In the genomic region with DNA sequence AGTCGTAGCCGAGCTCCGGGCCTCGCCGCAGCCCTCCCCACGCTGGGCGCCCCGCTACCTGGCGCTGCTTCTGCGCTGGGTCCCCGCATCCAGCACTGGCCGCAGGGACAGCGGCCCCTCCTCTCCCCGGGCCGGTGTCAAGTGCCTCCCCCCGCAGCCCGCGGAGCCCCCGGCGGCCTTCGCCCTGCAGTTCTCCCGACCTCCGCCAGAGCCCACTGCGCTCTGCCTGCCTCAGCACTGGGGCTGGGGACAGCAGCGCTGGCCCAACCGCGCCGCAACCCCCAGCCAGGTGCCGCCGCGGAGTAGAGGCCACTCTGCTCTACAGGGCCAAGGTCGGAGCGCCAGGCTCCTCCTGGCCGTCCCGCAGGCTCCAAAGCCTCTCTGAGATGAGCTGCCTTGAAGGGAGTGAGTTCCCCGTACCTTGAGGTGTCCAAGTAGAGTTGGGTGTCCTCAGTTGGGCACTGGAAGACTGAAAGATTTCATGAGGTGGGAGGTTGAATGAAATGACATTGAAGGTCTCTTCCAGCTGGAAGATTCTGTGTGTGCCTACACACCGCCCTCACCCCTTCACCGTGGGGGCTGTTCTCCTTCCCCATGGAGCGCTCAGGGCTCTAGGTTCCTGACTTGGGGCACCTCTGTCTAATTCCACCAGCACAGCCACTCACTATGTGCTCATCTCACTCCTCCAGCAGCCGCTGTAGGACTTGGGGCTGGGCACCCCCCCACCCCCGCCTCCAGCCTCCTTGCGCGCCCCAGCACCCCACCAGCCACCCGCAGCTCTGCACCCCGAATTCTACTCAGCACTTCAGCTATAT, we compare ENCODE assay signal across 8 cellular contexts. TPM values are rescaled to one million over a fixed set of nuclear protein-coding genes. Genes with fewer than 3 reads are reported as not detected.
DNase-seq lines count a peak whose midpoint lies in the region; ATAC-seq and TF ChIP-seq lines count a peak whose summit lies in the region.

No MANE protein-coding gene starts in this region.

- no peaks in the 10 kb centered on the region for H3K36me3 Mint-ChIP-seq in natural killer cell treated with Interleukin-12 subunit alpha and Interleukin-12 subunit beta and Interleukin-15 and Interleukin-18, amount 100 ng/mL, for 72 hours

- H3K4me3 Mint-ChIP-seq in natural killer cell treated with Interleukin-12 subunit alpha and Interleukin-12 subunit beta and Interleukin-15 and Interleukin-18, amount 100 ng/mL, for 72 hours: peak overlapping the region; percentile 81

- H3K27ac Mint-ChIP-seq in natural killer cell treated with Interleukin-12 subunit alpha and Interleukin-12 subunit beta and Interleukin-15 and Interleukin-18, amount 100 ng/mL, for 72 hours: no peak overlapping the region

- H3K4me1 Mint-ChIP-seq in natural killer cell treated with Interleukin-12 subunit alpha and Interleukin-12 subunit beta and Interleukin-15 and Interleukin-18, amount 100 ng/mL, for 72 hours (ENCODE audit: low read depth in 2 of 2): peaks cover 0 to 9% of the 10 kb centered on the region in 2 donors

- no peaks in the 10 kb centered on the region for H3K9me3 Mint-ChIP-seq in natural killer cell treated with Interleukin-12 subunit alpha and Interleukin-12 subunit beta and Interleukin-15 and Interleukin-18, amount 100 ng/mL, for 72 hours

- peak; percentile 59 for DNase-seq in DMS53 treated with DMSO at 0.1 percent for 48 hours (lab: John Stamatoyannopoulos, UW; ENCODE audit: unreplicated experiment)
- DNase-seq in RKO (ENCODE audit: low spot score): peak; percentile 86
- peak; percentile 69 for DNase-seq in activated effector memory CD4-positive, alpha-beta T cell treated with Interleukin-2 at 50 U/mL for 16 hours
- DNase-seq in fibroblast of the conjunctiva (ENCODE audit: low read depth): peak; percentile 43
- peak; percentile 78 for DNase-seq in natural killer cell treated with Interleukin-12 subunit alpha and Interleukin-12 subunit beta and Interleukin-15 and Interleukin-18, amount 100 ng/mL, for 72 hours (ENCODE audit: low spot score)
- DNase-seq in stimulated activated naive CD8-positive, alpha-beta T cell treated with anti-CD3 and anti-CD28 coated beads, Interleukin-15, Interleukin-2, amounts not matched to agents 100 U/mL and 50 U/mL, for 24 hours: peak; percentile 88

- TF ChIP-seq RAD21 in Ishikawa (IDR thresholded peaks at IDR 0.05; ENCODE audit: low read depth): peak; percentile 69

- peaks cover 0 to 2% of the 10 kb centered on the region in 2 donors for H3K27me3 Mint-ChIP-seq in natural killer cell treated with Interleukin-12 subunit alpha and Interleukin-12 subunit beta and Interleukin-15 and Interleukin-18, amount 100 ng/mL, for 72 hours

- TF ChIP-seq EP300 in Ishikawa (IDR thresholded peaks at IDR 0.05; ENCODE audit: borderline replicate concordance): no peak

- ATAC-seq in GM21529 (IDR thresholded peaks at IDR 0.05; ENCODE audit: unreplicated experiment): peak; percentile 83
- peak; percentile 90 to 91 for ATAC-seq in natural killer cell treated with Interleukin-12 subunit alpha and Interleukin-12 subunit beta and Interleukin-15 and Interleukin-18, amount 100 ng/mL, for 72 hours
- peak; percentile 83 for ATAC-seq in stimulated activated naive CD8-positive, alpha-beta T cell treated with anti-CD3 and anti-CD28 coated beads, Interleukin-15, Interleukin-2, amounts not matched to agents 100 U/mL and 50 U/mL, for 24 hours

TF ChIP-seq in Ishikawa, 13 proteins besides CTCF, POLR2A, EP300 and RAD21:
- TF ChIP-seq, protein P1, sequence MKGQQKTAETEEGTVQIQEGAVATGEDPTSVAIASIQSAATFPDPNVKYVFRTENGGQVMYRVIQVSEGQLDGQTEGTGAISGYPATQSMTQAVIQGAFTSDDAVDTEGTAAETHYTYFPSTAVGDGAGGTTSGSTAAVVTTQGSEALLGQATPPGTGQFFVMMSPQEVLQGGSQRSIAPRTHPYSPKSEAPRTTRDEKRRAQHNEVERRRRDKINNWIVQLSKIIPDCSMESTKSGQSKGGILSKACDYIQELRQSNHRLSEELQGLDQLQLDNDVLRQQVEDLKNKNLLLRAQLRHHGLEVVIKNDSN (IDR thresholded peaks at IDR 0.05): no peak; the same call in 1 of the 2 replicates
- TF ChIP-seq ZBTB7A (IDR thresholded peaks at IDR 0.05; ENCODE audit: low read depth): peak; percentile 88
- TF ChIP-seq CREB1 (IDR thresholded peaks at IDR 0.05; ENCODE audit: low read depth): no peak
- TF ChIP-seq, protein P2, sequence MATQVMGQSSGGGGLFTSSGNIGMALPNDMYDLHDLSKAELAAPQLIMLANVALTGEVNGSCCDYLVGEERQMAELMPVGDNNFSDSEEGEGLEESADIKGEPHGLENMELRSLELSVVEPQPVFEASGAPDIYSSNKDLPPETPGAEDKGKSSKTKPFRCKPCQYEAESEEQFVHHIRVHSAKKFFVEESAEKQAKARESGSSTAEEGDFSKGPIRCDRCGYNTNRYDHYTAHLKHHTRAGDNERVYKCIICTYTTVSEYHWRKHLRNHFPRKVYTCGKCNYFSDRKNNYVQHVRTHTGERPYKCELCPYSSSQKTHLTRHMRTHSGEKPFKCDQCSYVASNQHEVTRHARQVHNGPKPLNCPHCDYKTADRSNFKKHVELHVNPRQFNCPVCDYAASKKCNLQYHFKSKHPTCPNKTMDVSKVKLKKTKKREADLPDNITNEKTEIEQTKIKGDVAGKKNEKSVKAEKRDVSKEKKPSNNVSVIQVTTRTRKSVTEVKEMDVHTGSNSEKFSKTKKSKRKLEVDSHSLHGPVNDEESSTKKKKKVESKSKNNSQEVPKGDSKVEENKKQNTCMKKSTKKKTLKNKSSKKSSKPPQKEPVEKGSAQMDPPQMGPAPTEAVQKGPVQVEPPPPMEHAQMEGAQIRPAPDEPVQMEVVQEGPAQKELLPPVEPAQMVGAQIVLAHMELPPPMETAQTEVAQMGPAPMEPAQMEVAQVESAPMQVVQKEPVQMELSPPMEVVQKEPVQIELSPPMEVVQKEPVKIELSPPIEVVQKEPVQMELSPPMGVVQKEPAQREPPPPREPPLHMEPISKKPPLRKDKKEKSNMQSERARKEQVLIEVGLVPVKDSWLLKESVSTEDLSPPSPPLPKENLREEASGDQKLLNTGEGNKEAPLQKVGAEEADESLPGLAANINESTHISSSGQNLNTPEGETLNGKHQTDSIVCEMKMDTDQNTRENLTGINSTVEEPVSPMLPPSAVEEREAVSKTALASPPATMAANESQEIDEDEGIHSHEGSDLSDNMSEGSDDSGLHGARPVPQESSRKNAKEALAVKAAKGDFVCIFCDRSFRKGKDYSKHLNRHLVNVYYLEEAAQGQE (IDR thresholded peaks at IDR 0.05; ENCODE audit: low read depth): peak; percentile 86
- TF ChIP-seq EGR1 (IDR thresholded peaks at IDR 0.05): no peak
- TF ChIP-seq, protein P3, sequence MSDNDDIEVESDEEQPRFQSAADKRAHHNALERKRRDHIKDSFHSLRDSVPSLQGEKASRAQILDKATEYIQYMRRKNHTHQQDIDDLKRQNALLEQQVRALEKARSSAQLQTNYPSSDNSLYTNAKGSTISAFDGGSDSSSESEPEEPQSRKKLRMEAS (IDR thresholded peaks at IDR 0.05): peak; percentile 53

RNA-seq across cellular contexts. Expression of a gene that starts 0.9 kb away (rescaled TPM):
- 10 to 100 TPM in 1 of 2 donors, 1 to 10 TPM in 1; 8.9 to 32.2 TPM for total RNA-seq in natural killer cell treated with Interleukin-12 subunit alpha and Interleukin-12 subunit beta and Interleukin-15 and Interleukin-18, amount 100 ng/mL, for 72 hours

Comparison
In these comparisons a context has a peak if more than half of its experiments do, and no peak if none do; other contexts are left out.
1. Peak in every context shown above with its lines: DNase-seq and ATAC-seq.